Comparison of ENCODE assay signal across 8 cellular contexts in the genomic region with DNA sequence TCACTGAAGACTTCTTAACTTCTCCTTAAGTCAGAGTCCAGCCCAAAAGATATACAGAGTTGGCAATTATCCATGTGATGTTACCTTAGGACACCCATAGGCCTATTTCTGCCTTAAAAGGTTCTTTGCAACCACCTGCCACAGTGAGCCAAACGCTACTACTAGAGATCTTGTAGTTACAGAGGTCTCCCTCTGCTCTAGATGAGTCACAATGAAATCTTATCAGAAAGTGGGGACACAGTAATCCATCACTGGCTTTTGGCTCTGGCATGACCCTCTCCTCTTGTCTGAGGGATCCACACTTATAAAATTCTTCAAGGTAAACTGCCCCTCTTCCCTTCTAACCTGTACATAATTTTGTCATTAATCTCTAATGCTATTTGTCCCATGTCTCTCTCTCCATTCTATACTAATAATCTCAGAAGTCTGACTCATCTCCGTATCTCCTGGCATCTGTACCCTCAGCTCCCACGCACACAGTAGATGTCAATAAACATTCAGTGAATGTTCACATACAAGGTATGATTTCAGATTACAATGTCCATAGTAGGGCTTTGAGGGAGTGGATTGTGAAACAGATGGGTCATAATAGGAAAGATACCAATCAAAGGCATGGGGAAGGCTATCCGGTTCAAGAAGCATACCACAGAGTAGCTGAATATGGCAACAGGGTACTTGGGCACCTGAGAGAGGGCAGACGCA.
DNase-seq lines count a peak whose midpoint lies in the region; ATAC-seq, FAIRE-seq and TF ChIP-seq lines count a peak whose summit lies in the region.

No MANE protein-coding gene starts in this region.

- H3K9me3 Mint-ChIP-seq in Caco-2 (ENCODE audit: unreplicated experiment) = no peaks in the 10 kb centered on the region
- H3K9me3 Mint-ChIP-seq in progenitor cell of endocrine pancreas (ENCODE audit: low read depth) = no peaks in the 10 kb centered on the region

- H3K27ac Mint-ChIP-seq in Caco-2 (ENCODE audit: unreplicated experiment) = no peak overlapping the region
- H3K27ac Mint-ChIP-seq in progenitor cell of endocrine pancreas = no peak overlapping the region

- 24% methylated on average over 5 of the region's 5 CpGs for WGBS in A549 (ENCODE audit: missing lambda C conversion rate)
- WGBS in body of pancreas, 2 donors = 59 to 62% methylated on average over 5 of the region's 5 CpGs

- TF ChIP-seq POLR2A in A549 (IDR thresholded peaks at IDR 0.05; ENCODE audit: low read length) (no peak), body of pancreas (IDR thresholded peaks at IDR 0.05) (no peak)

- DNase-seq in A549 (ENCODE audit: low read depth in 1 of 2, low spot score in 1 of 2) (peak in 1 of 2 experiments; percentile 65), body of pancreas (no peak), Caco-2 (no peak), progenitor cell of endocrine pancreas (ENCODE audit: low spot score, unreplicated experiment) (no peak), kidney (no peak)

- ATAC-seq in A549 (peak; percentile 84 to 91), GM19452 (IDR thresholded peaks at IDR 0.05; ENCODE audit: unreplicated experiment) (peak; percentile 36), HG03460 (IDR thresholded peaks at IDR 0.05; ENCODE audit: unreplicated experiment) (peak; percentile 39), body of pancreas (no peak), HG03095 (IDR thresholded peaks at IDR 0.05; ENCODE audit: unreplicated experiment) (no peak)

- intact Hi-C loops in body of pancreas (cut with DNase I) (no loop called here), Caco-2 (cut with micrococcal nuclease; ENCODE audit: unreplicated experiment) (no loop called here), kidney (cut with DNase I) (no loop called here)

- CTCF ChIA-PET in A549 (lab: Yijun Ruan, JAX) = interaction anchor here (1.5 kb wide), 1 partner anchor 111 kb away, joined by 4 read pairs; no protein-coding TSS in a partner anchor
- CTCF ChIA-PET in Caco-2 (lab: Charles Lee) = no interaction called here

- no peaks in the 10 kb centered on the region for H3K9me3 ChIP-seq in A549
- no peaks in the 10 kb centered on the region for H3K9me3 ChIP-seq in body of pancreas
- H3K9me3 ChIP-seq in Caco-2 = no peaks in the 10 kb centered on the region
- no peaks in the 10 kb centered on the region for H3K9me3 ChIP-seq in kidney (ENCODE audit: control insufficient read depth in 1 of 2, low read length in 2 of 2)

- H3K36me3 Mint-ChIP-seq in Caco-2 (ENCODE audit: insufficient read depth, unreplicated experiment) = no peaks in the 10 kb centered on the region
- no peaks in the 10 kb centered on the region for H3K36me3 Mint-ChIP-seq in progenitor cell of endocrine pancreas (ENCODE audit: insufficient read depth)

- TF ChIP-seq EP300 in A549 (IDR thresholded peaks at IDR 0.05) = 0 out of 5 replicates have a peak, but pooled peaks of 1 of the 2 experiments have one; percentile 27

- H3K4me2 ChIP-seq in A549 = peak overlapping the region; percentile 52

- H3K4me1 ChIP-seq in A549 (peaks cover 30% of the 10 kb centered on the region), body of pancreas (peaks cover 68% of the 10 kb centered on the region), Caco-2 (peaks cover 13% of the 10 kb centered on the region), kidney (ENCODE audit: control insufficient read depth in 1 of 2, insufficient read depth in 1 of 2, low read depth in 1 of 2, low read length in 2 of 2) (peaks cover 13 to 21% of the 10 kb centered on the region in 2 donors)

- no TSS peak for BruUV-seq in Caco-2 (replicated peaks; lab: Mats Ljungman, UMichigan)

- no peaks in the 10 kb centered on the region for H3K27me3 ChIP-seq in body of pancreas
- no peaks in the 10 kb centered on the region for H3K27me3 ChIP-seq in Caco-2 (replicated peaks; ENCODE audit: control insufficient read depth, insufficient read depth, low read length)

- H3K4me1 Mint-ChIP-seq in Caco-2 (ENCODE audit: low read depth, unreplicated experiment) = peaks cover 25% of the 10 kb centered on the region
- peaks cover 31% of the 10 kb centered on the region for H3K4me1 Mint-ChIP-seq in progenitor cell of endocrine pancreas (ENCODE audit: low read depth)

- POLR2A ChIA-PET in A549 (lab: Yijun Ruan, JAX) = interaction anchor here (1.8 kb wide), 1 partner anchor 113 kb away, joined by 6 read pairs; no protein-coding TSS in a partner anchor
- POLR2A ChIA-PET in Caco-2 (lab: Charles Lee) = no interaction called here

- no peak overlapping the region for H3K4me3 Mint-ChIP-seq in Caco-2 (ENCODE audit: unreplicated experiment)
- no peak overlapping the region for H3K4me3 Mint-ChIP-seq in progenitor cell of endocrine pancreas (ENCODE audit: low read depth)

- TF ChIP-seq RAD21 in A549 (conservative IDR thresholded peaks at IDR 0.05 in 1 of 2, IDR thresholded peaks at IDR 0.05 in 1 of 2) = no peak

- FAIRE-seq in A549 (lab: Jason Lieb, UNC) (no peak), kidney (lab: Jason Lieb, UNC) (no peak)

- H3K36me3 ChIP-seq in body of pancreas (replicated peaks in 1 of 2; ENCODE audit: insufficient read depth in 1 of 2, low read depth in 2 of 2) (no peaks in the 10 kb centered on the region), Caco-2 (ENCODE audit: control insufficient read depth, insufficient read depth, low read length) (peaks cover 2% of the 10 kb centered on the region; the same call in 1 of the 2 replicates), kidney (ENCODE audit: control insufficient read depth in 1 of 2, insufficient read depth in 2 of 2, low read length in 2 of 2) (no peaks in the 10 kb centered on the region)

- no peak for TF ChIP-seq CTCF in A549 (IDR thresholded peaks at IDR 0.05)
- TF ChIP-seq CTCF in body of pancreas (IDR thresholded peaks at IDR 0.05) = no peak
- no peak for TF ChIP-seq CTCF in Caco-2 (IDR thresholded peaks at IDR 0.05; ENCODE audit: insufficient read depth in 1 of 2, low read depth in 1 of 2, low read length in 1 of 2, severe bottlenecking in 1 of 2, unreplicated experiment in 1 of 2)
- no peak for TF ChIP-seq CTCF in progenitor cell of endocrine pancreas (IDR thresholded peaks at IDR 0.05; ENCODE audit: unreplicated experiment)
- TF ChIP-seq CTCF in kidney (IDR thresholded peaks at IDR 0.05; ENCODE audit: borderline replicate concordance, extremely low read depth, insufficient read depth) = no peak

- no peaks in the 10 kb centered on the region for H3K27me3 Mint-ChIP-seq in Caco-2 (ENCODE audit: insufficient read depth, unreplicated experiment)
- H3K27me3 Mint-ChIP-seq in progenitor cell of endocrine pancreas = no peaks in the 10 kb centered on the region

- peak overlapping the region; percentile 32 to 43; a peak in 3 of 6 replicates for H3K27ac ChIP-seq in A549
- H3K27ac ChIP-seq in body of pancreas = peak overlapping the region in 3 of 4 donors; percentile 20 to 57 (median 30)
- no peak overlapping the region for H3K27ac ChIP-seq in kidney (ENCODE audit: low read depth in 2 of 2, low read length in 2 of 2)

- H3K4me3 ChIP-seq in A549 = no peak overlapping the region
- no peak overlapping the region for H3K4me3 ChIP-seq in body of pancreas
- H3K4me3 ChIP-seq in Caco-2 (ENCODE audit: low read depth, low read length) = no peak overlapping the region
- H3K4me3 ChIP-seq in kidney (ENCODE audit: low read length in 2 of 2) = no peak overlapping the region

- H3K9ac ChIP-seq in kidney (ENCODE audit: low read length in 2 of 2) = no peak overlapping the region

TF ChIP-seq in A549, 52 proteins besides CTCF, POLR2A, EP300 and RAD21 (continues in another document):
- peak; percentile 54 for TF ChIP-seq JUNB (IDR thresholded peaks at IDR 0.05)
- no peak for TF ChIP-seq ZSCAN20 (CRISPR knock-in tag; IDR thresholded peaks at IDR 0.05)
- TF ChIP-seq SMC3 (IDR thresholded peaks at IDR 0.05) = no peak
- TF ChIP-seq TFCP2L1 (CRISPR knock-in tag; IDR thresholded peaks at IDR 0.05) = no peak
- no peak for TF ChIP-seq HOXB13 (CRISPR knock-in tag; IDR thresholded peaks at IDR 0.05; ENCODE audit: low read depth)
- peak in 1 of 2 experiments; percentile 63; a peak in 2 of 4 replicates for TF ChIP-seq CEBPB (IDR thresholded peaks at IDR 0.05)
- TF ChIP-seq, protein P1, sequence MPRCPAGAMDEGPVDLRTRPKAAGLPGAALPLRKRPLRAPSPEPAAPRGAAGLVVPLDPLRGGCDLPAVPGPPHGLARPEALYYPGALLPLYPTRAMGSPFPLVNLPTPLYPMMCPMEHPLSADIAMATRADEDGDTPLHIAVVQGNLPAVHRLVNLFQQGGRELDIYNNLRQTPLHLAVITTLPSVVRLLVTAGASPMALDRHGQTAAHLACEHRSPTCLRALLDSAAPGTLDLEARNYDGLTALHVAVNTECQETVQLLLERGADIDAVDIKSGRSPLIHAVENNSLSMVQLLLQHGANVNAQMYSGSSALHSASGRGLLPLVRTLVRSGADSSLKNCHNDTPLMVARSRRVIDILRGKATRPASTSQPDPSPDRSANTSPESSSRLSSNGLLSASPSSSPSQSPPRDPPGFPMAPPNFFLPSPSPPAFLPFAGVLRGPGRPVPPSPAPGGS (IDR thresholded peaks at IDR 0.05) = no peak
- no peak for TF ChIP-seq PHF8 (IDR thresholded peaks at IDR 0.05; ENCODE audit: borderline replicate concordance, low read depth)
- no peak for TF ChIP-seq MYC (IDR thresholded peaks at IDR 0.05; ENCODE audit: borderline replicate concordance, low read length)
- no peak for TF ChIP-seq FOXS1 (CRISPR knock-in tag; IDR thresholded peaks at IDR 0.05)
- no peak for TF ChIP-seq FOSL2 (IDR thresholded peaks at IDR 0.05)
- TF ChIP-seq FOSL2 (CRISPR knock-in tag; IDR thresholded peaks at IDR 0.05) = peak; percentile 53; the same call in 1 of the 2 replicates
- TF ChIP-seq HOXA7 (CRISPR knock-in tag; IDR thresholded peaks at IDR 0.05) = no peak
- TF ChIP-seq HOXB5 (CRISPR knock-in tag; IDR thresholded peaks at IDR 0.05) = no peak
- TF ChIP-seq, protein P2, sequence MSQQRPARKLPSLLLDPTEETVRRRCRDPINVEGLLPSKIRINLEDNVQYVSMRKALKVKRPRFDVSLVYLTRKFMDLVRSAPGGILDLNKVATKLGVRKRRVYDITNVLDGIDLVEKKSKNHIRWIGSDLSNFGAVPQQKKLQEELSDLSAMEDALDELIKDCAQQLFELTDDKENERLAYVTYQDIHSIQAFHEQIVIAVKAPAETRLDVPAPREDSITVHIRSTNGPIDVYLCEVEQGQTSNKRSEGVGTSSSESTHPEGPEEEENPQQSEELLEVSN (IDR thresholded peaks at IDR 0.05; ENCODE audit: borderline replicate concordance, low read depth) = no peak
- TF ChIP-seq, protein P3, sequence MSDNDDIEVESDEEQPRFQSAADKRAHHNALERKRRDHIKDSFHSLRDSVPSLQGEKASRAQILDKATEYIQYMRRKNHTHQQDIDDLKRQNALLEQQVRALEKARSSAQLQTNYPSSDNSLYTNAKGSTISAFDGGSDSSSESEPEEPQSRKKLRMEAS (IDR thresholded peaks at IDR 0.05) = no peak
- TF ChIP-seq BHLHE40 (IDR thresholded peaks at IDR 0.05; ENCODE audit: low read depth, low read length) = no peak
- no peak for TF ChIP-seq CBX2 (IDR thresholded peaks at IDR 0.05; ENCODE audit: borderline replicate concordance, low read depth)
- no peak for TF ChIP-seq HEYL (CRISPR knock-in tag; IDR thresholded peaks at IDR 0.05)
- TF ChIP-seq CHD2 (IDR thresholded peaks at IDR 0.05; ENCODE audit: low read length, partially characterized antibody) = no peak
- no peak for TF ChIP-seq KDM1A (IDR thresholded peaks at IDR 0.05; ENCODE audit: low read depth)

Comparison
In these comparisons a context has a peak if more than half of its experiments do, and no peak if none do; other contexts are left out.
1. ATAC-seq: peak in A549 (2 of 2), GM19452 (single experiment) and HG03460 (single experiment); none in body of pancreas (single experiment) and HG03095 (single experiment).
2. H3K27ac ChIP-seq: peak in A549 (2 of 2) and body of pancreas (3 of 4); none in kidney (0 of 2).